1 cellular context compared by ENCODE assay signal in the genomic region with DNA sequence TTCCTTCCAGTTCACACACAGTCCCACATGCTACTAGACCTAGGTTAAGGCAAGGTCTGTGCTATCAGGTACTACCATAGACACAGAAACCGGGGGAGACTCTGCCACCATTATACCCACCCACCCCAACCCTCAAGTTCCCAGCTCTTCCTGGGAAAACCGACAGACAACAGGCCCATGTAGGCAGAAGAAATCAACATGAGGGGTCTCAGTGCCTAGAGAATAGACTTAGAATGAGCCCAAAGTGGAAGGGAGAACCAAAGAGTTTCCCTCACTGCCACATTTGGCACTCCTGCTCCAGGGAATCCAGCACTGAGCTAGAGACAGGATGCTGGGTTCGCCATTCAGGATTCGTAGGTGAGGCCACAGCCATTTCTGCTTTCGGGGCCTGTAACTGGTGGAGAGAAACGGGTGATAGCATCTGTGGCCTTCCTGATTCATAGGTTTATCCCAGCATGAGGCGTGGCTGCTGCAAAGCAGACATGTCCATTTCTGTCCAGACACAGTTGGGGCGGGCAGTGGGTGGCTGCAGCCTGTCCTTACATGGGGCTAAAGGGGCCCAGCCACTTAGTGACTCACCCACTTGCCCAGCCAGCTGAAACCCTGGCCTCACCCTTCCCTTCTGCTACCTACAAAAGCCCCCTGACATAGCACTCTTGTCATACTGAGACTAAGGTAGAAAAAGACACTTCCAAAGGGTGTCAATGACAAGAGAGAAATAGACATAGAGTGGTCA.
A peak's percentile ranks its signal among the peaks of the same experiment; 100 is the strongest.
TF ChIP-seq lines count a peak whose summit lies in the region.

No MANE protein-coding gene starts in this region.

TF ChIP-seq in HepG2, 621 proteins besides CTCF, POLR2A, EP300 and RAD21 (continued from another document):
- TF ChIP-seq, protein P1, sequence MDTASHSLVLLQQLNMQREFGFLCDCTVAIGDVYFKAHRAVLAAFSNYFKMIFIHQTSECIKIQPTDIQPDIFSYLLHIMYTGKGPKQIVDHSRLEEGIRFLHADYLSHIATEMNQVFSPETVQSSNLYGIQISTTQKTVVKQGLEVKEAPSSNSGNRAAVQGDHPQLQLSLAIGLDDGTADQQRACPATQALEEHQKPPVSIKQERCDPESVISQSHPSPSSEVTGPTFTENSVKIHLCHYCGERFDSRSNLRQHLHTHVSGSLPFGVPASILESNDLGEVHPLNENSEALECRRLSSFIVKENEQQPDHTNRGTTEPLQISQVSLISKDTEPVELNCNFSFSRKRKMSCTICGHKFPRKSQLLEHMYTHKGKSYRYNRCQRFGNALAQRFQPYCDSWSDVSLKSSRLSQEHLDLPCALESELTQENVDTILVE (CRISPR knock-in tag; IDR thresholded peaks at IDR 0.05) = no peak
- no peak for TF ChIP-seq ZNF616 (CRISPR knock-in tag; IDR thresholded peaks at IDR 0.05; ENCODE audit: low read depth)
- no peak for TF ChIP-seq ZNF552 (CRISPR knock-in tag; IDR thresholded peaks at IDR 0.05; ENCODE audit: borderline replicate concordance)
- peak; percentile 26; the same call in 1 of the 2 replicates for TF ChIP-seq RARA (CRISPR knock-in tag; IDR thresholded peaks at IDR 0.05)
- TF ChIP-seq, protein P2, sequence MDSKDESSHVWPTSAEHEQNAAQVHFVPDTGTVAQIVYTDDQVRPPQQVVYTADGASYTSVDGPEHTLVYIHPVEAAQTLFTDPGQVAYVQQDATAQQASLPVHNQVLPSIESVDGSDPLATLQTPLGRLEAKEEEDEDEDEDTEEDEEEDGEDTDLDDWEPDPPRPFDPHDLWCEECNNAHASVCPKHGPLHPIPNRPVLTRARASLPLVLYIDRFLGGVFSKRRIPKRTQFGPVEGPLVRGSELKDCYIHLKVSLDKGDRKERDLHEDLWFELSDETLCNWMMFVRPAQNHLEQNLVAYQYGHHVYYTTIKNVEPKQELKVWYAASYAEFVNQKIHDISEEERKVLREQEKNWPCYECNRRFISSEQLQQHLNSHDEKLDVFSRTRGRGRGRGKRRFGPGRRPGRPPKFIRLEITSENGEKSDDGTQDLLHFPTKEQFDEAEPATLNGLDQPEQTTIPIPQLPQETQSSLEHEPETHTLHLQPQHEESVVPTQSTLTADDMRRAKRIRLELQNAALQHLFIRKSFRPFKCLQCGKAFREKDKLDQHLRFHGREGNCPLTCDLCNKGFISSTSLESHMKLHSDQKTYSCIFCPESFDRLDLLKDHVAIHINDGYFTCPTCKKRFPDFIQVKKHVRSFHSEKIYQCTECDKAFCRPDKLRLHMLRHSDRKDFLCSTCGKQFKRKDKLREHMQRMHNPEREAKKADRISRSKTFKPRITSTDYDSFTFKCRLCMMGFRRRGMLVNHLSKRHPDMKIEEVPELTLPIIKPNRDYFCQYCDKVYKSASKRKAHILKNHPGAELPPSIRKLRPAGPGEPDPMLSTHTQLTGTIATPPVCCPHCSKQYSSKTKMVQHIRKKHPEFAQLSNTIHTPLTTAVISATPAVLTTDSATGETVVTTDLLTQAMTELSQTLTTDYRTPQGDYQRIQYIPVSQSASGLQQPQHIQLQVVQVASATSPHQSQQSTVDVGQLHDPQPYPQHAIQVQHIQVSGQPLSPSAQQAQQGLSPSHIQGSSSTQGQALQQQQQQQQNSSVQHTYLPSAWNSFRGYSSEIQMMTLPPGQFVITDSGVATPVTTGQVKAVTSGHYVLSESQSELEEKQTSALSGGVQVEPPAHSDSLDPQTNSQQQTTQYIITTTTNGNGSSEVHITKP (CRISPR knock-in tag; IDR thresholded peaks at IDR 0.05; ENCODE audit: low read depth) = peak; percentile 79
- peak; percentile 75; the same call in 1 of the 2 replicates for TF ChIP-seq ZNF7 (CRISPR knock-in tag; IDR thresholded peaks at IDR 0.05)
- TF ChIP-seq FOSL1 (CRISPR knock-in tag; IDR thresholded peaks at IDR 0.05; ENCODE audit: borderline replicate concordance) = peak; percentile 39; the same call in 1 of the 2 replicates
- TF ChIP-seq ZNF343 (CRISPR knock-in tag; IDR thresholded peaks at IDR 0.05) = no peak
- peak; percentile 48 for TF ChIP-seq SAP130 (CRISPR knock-in tag; IDR thresholded peaks at IDR 0.05; ENCODE audit: low read depth)
- no peak for TF ChIP-seq KDM5B (CRISPR knock-in tag; IDR thresholded peaks at IDR 0.05; ENCODE audit: borderline replicate concordance)
- TF ChIP-seq, protein P3, sequence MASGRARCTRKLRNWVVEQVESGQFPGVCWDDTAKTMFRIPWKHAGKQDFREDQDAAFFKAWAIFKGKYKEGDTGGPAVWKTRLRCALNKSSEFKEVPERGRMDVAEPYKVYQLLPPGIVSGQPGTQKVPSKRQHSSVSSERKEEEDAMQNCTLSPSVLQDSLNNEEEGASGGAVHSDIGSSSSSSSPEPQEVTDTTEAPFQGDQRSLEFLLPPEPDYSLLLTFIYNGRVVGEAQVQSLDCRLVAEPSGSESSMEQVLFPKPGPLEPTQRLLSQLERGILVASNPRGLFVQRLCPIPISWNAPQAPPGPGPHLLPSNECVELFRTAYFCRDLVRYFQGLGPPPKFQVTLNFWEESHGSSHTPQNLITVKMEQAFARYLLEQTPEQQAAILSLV (CRISPR knock-in tag; IDR thresholded peaks at IDR 0.05; ENCODE audit: borderline replicate concordance) = 0 out of 2 replicates have a peak, but pooled peaks have one; percentile 37
- TF ChIP-seq, protein P4, sequence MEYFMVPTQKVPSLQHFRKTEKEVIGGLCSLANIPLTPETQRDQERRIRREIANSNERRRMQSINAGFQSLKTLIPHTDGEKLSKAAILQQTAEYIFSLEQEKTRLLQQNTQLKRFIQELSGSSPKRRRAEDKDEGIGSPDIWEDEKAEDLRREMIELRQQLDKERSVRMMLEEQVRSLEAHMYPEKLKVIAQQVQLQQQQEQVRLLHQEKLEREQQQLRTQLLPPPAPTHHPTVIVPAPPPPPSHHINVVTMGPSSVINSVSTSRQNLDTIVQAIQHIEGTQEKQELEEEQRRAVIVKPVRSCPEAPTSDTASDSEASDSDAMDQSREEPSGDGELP (IDR thresholded peaks at IDR 0.05; ENCODE audit: borderline replicate concordance, low read depth) = peak; percentile 43; the same call in 1 of the 2 replicates
- peak; percentile 17 for TF ChIP-seq YY1 (IDR thresholded peaks at IDR 0.05; ENCODE audit: insufficient read depth, insufficient replicate concordance, low read depth, low read length)
- TF ChIP-seq, protein P5, sequence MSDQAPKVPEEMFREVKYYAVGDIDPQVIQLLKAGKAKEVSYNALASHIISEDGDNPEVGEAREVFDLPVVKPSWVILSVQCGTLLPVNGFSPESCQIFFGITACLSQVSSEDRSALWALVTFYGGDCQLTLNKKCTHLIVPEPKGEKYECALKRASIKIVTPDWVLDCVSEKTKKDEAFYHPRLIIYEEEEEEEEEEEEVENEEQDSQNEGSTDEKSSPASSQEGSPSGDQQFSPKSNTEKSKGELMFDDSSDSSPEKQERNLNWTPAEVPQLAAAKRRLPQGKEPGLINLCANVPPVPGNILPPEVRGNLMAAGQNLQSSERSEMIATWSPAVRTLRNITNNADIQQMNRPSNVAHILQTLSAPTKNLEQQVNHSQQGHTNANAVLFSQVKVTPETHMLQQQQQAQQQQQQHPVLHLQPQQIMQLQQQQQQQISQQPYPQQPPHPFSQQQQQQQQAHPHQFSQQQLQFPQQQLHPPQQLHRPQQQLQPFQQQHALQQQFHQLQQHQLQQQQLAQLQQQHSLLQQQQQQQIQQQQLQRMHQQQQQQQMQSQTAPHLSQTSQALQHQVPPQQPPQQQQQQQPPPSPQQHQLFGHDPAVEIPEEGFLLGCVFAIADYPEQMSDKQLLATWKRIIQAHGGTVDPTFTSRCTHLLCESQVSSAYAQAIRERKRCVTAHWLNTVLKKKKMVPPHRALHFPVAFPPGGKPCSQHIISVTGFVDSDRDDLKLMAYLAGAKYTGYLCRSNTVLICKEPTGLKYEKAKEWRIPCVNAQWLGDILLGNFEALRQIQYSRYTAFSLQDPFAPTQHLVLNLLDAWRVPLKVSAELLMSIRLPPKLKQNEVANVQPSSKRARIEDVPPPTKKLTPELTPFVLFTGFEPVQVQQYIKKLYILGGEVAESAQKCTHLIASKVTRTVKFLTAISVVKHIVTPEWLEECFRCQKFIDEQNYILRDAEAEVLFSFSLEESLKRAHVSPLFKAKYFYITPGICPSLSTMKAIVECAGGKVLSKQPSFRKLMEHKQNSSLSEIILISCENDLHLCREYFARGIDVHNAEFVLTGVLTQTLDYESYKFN (CRISPR knock-in tag; conservative IDR thresholded peaks at IDR 0.05) = no peak
- peak; percentile 44; the same call in 1 of the 2 replicates for TF ChIP-seq ZFY (CRISPR knock-in tag; IDR thresholded peaks at IDR 0.05)
- 0 out of 2 replicates have a peak, but pooled peaks have one; percentile 13 for TF ChIP-seq TARDBP (CRISPR knock-in tag; IDR thresholded peaks at IDR 0.05)
- peak; percentile 28; the same call in 1 of the 2 replicates for TF ChIP-seq ZNF292 (CRISPR knock-in tag; IDR thresholded peaks at IDR 0.05; ENCODE audit: borderline replicate concordance, low read depth)
- TF ChIP-seq RFX3 (CRISPR knock-in tag; IDR thresholded peaks at IDR 0.05) = no peak
- TF ChIP-seq, protein P6, sequence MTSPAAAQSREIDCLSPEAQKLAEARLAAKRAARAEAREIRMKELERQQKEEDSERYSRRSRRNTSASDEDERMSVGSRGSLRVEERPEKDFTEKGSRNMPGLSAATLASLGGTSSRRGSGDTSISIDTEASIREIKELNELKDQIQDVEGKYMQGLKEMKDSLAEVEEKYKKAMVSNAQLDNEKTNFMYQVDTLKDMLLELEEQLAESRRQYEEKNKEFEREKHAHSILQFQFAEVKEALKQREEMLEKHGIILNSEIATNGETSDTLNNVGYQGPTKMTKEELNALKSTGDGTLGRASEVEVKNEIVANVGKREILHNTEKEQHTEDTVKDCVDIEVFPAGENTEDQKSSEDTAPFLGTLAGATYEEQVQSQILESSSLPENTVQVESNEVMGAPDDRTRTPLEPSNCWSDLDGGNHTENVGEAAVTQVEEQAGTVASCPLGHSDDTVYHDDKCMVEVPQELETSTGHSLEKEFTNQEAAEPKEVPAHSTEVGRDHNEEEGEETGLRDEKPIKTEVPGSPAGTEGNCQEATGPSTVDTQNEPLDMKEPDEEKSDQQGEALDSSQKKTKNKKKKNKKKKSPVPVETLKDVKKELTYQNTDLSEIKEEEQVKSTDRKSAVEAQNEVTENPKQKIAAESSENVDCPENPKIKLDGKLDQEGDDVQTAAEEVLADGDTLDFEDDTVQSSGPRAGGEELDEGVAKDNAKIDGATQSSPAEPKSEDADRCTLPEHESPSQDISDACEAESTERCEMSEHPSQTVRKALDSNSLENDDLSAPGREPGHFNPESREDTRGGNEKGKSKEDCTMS (CRISPR knock-in tag; conservative IDR thresholded peaks at IDR 0.05) = no peak
- TF ChIP-seq PAX8 (CRISPR knock-in tag; IDR thresholded peaks at IDR 0.05; ENCODE audit: borderline replicate concordance) = no peak
- TF ChIP-seq, protein P7, sequence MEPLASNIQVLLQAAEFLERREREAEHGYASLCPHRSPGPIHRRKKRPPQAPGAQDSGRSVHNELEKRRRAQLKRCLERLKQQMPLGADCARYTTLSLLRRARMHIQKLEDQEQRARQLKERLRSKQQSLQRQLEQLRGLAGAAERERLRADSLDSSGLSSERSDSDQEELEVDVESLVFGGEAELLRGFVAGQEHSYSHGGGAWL (CRISPR knock-in tag; IDR thresholded peaks at IDR 0.05) = no peak
- 0 out of 2 replicates have a peak, but pooled peaks have one; percentile 15 for TF ChIP-seq MED1 (CRISPR knock-in tag; IDR thresholded peaks at IDR 0.05)
- 0 out of 2 replicates have a peak, but pooled peaks have one; percentile 17 for TF ChIP-seq SALL1 (CRISPR knock-in tag; IDR thresholded peaks at IDR 0.05)
- TF ChIP-seq ZNF496 (CRISPR knock-in tag; IDR thresholded peaks at IDR 0.05; ENCODE audit: insufficient replicate concordance) = no peak
- TF ChIP-seq, protein P8, sequence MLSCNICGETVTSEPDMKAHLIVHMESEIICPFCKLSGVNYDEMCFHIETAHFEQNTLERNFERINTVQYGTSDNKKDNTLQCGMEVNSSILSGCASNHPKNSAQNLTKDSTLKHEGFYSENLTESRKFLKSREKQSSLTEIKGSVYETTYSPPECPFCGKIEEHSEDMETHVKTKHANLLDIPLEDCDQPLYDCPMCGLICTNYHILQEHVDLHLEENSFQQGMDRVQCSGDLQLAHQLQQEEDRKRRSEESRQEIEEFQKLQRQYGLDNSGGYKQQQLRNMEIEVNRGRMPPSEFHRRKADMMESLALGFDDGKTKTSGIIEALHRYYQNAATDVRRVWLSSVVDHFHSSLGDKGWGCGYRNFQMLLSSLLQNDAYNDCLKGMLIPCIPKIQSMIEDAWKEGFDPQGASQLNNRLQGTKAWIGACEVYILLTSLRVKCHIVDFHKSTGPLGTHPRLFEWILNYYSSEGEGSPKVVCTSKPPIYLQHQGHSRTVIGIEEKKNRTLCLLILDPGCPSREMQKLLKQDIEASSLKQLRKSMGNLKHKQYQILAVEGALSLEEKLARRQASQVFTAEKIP (CRISPR knock-in tag; IDR thresholded peaks at IDR 0.05; ENCODE audit: borderline replicate concordance) = no peak
- TF ChIP-seq GATAD2A (CRISPR knock-in tag; IDR thresholded peaks at IDR 0.05) = no peak
- TF ChIP-seq ZNF850 (CRISPR knock-in tag; conservative IDR thresholded peaks at IDR 0.05) = no peak
